Comparison of ENCODE assay signal across 33 cellular contexts in the genomic region with DNA sequence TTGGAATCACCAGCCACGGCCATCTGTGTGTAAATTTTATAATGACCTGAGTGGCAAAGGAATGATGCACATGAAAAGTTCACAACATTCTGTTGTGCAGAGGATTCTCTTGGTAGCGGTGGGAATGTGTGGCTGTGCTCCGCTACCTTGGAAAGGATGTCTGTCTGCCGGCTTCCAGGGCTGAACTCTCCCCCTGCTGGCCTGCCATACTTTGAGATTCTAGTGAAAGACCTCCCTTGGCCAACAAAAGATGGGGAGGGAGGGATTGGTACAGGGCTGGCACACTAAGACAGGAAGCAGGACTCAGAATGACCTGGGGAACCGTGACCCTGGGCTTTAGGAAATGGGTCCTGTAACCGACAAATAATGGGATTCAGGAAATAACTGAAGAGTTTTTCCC.
"Had no signal": no experiment of that assay in that cellular context is flagged by ENCODE, and none has a peak within 500 bp of the region (broad histone marks: within the 10 kb centered on the region; RNA-seq: fewer than 3 reads in every experiment).

No MANE protein-coding gene starts in this region.

- H3K27me3 Mint-ChIP-seq: activated CD4-positive, alpha-beta memory T cell treated with anti-CD3 and anti-CD28 coated beads, Interleukin-2, amount 10 ng/mL, durations not matched to agents 7 days and 5 days; activated CD8-positive, alpha-beta memory T cell treated with anti-CD3 and anti-CD28 coated beads, Interleukin-2, amount 10 ng/mL, durations not matched to agents 7 days and 5 days; activated naive CD8-positive, alpha-beta T cell treated with anti-CD3 and anti-CD28 coated beads for 36 hours had no signal

- H3K27ac Mint-ChIP-seq: activated CD4-positive, alpha-beta memory T cell treated with anti-CD3 and anti-CD28 coated beads, Interleukin-2, amount 10 ng/mL, durations not matched to agents 7 days and 5 days; activated CD8-positive, alpha-beta memory T cell treated with anti-CD3 and anti-CD28 coated beads, Interleukin-2, amount 10 ng/mL, durations not matched to agents 7 days and 5 days; activated naive CD8-positive, alpha-beta T cell treated with anti-CD3 and anti-CD28 coated beads for 36 hours had no signal

- H3K27me3 ChIP-seq: brain microvascular endothelial cell had no signal

- H3K4me3 ChIP-seq: PC-9 had no signal

- H3K4me2 ChIP-seq: PC-9 had no signal

- H2AFZ ChIP-seq: PC-9 had no signal

- ATAC-seq: activated CD8-positive, alpha-beta memory T cell treated with anti-CD3 and anti-CD28 coated beads, Interleukin-2, amount 10 ng/mL, durations not matched to agents 7 days and 5 days; Right ventricle myocardium inferior had no signal

- H3K36me3 ChIP-seq: brain microvascular endothelial cell had no signal

- H3K4me1 Mint-ChIP-seq: activated CD4-positive, alpha-beta memory T cell treated with anti-CD3 and anti-CD28 coated beads, Interleukin-2, amount 10 ng/mL, durations not matched to agents 7 days and 5 days; activated CD8-positive, alpha-beta memory T cell treated with anti-CD3 and anti-CD28 coated beads, Interleukin-2, amount 10 ng/mL, durations not matched to agents 7 days and 5 days; activated naive CD8-positive, alpha-beta T cell treated with anti-CD3 and anti-CD28 coated beads for 36 hours had no signal

- H3K36me3 Mint-ChIP-seq: activated CD8-positive, alpha-beta memory T cell treated with anti-CD3 and anti-CD28 coated beads, Interleukin-2, amount 10 ng/mL, durations not matched to agents 7 days and 5 days; activated naive CD8-positive, alpha-beta T cell treated with anti-CD3 and anti-CD28 coated beads for 36 hours had no signal

- H3K4me3 Mint-ChIP-seq: activated CD4-positive, alpha-beta memory T cell treated with anti-CD3 and anti-CD28 coated beads, Interleukin-2, amount 10 ng/mL, durations not matched to agents 7 days and 5 days; activated CD8-positive, alpha-beta memory T cell treated with anti-CD3 and anti-CD28 coated beads, Interleukin-2, amount 10 ng/mL, durations not matched to agents 7 days and 5 days; activated naive CD8-positive, alpha-beta T cell treated with anti-CD3 and anti-CD28 coated beads for 36 hours had no signal

- H3K27ac ChIP-seq: brain microvascular endothelial cell, PC-9, RWPE1, VCaP had no signal

- DNase-seq: activated CD4-positive, alpha-beta memory T cell treated with anti-CD3 and anti-CD28 coated beads, Interleukin-2, amount 10 ng/mL, durations not matched to agents 7 days and 5 days; activated CD4-positive, alpha-beta T cell treated with anti-CD3 and anti-CD28 coated beads for 1 hour; activated CD4-positive, alpha-beta T cell treated with anti-CD3 and anti-CD28 coated beads for 48 hours; activated CD4-positive, CD25-positive, alpha-beta regulatory T cell; activated CD8-positive, alpha-beta memory T cell treated with anti-CD3 and anti-CD28 coated beads for 24 hours; activated CD8-positive, alpha-beta memory T cell treated with anti-CD3 and anti-CD28 coated beads, Interleukin-2, amount 10 ng/mL, durations not matched to agents 7 days and 5 days; activated CD8-positive, alpha-beta memory T cell treated with anti-CD3 and anti-CD28 coated beads, Interleukin-2, amount 50 U/mL, for 48 hours; activated effector memory CD4-positive, alpha-beta T cell treated with Interleukin-2 at 50 U/mL for 16 hours; activated naive CD4-positive, alpha-beta T cell; activated naive CD4-positive, alpha-beta T cell treated with anti-CD3 and anti-CD28 coated beads, Interleukin-2, amount 50 U/mL, for 16 hours; activated naive CD8-positive, alpha-beta T cell treated with anti-CD3 and anti-CD28 coated beads for 36 hours; activated T-cell treated with anti-CD3 and anti-CD28 coated beads, Interleukin-2, amount 50 U/mL, for 48 hours; amniotic stem cell; aorta; brain microvascular endothelial cell; central memory CD4-positive, alpha-beta T cell; Karpas-422; NCI-H1105; NCI-H1417 treated with DMSO at 0.1 percent for 48 hours; NCI-H187 treated with DMSO at 0.1 percent for 48 hours; NCI-H2081; NCI-H345; NCI-H526; NCI-H748 treated with DMSO at 0.1 percent for 48 hours; NK-92 treated with Interleukin-12 subunit alpha and Interleukin-12 subunit beta, amount 100 ng/mL, for 24 hours; PC-9; SW 1271; T-helper 1 cell; T-helper 2 cell; T-helper 9 cell had no signal
